ENCODE assay signal across 14 cellular contexts in the genomic region with DNA sequence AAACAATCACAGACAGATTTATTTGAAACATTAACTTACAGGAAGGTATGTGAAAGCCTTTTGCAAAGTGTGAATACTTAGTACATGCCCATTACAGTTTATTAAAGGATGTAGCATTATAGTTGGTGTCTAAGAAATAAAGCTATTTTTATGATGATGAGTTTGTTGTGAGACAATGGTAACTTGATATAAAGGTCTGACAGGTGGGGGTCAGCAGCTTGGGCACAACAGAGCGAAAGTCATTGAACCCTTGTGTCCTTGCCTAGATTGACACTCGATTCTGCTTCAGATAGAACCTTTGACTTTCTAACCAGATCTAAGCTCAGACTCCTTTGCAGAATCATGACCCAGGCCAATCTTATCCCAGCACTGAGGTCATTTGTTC.
"Had no signal": no experiment of that assay in that cellular context is flagged by ENCODE, and none has a peak within 500 bp of the region (broad histone marks: within the 10 kb centered on the region; RNA-seq: fewer than 3 reads in every experiment).

No MANE protein-coding gene starts in this region.

- H3K27ac ChIP-seq: coronary artery, foreskin keratinocyte, testis had no signal

- H3K27me3 Mint-ChIP-seq: naive B cell; stimulated activated memory B cell treated with anti-CD40 and anti-IgM and Interleukin-4, amounts not matched to agents 10 μg/mL and 1 μg/mL and 100 μg/mL, for 72 hours had no signal

- H3K4me1 ChIP-seq: testis had no signal

- H3K9me3 ChIP-seq: testis, tibial nerve had no signal

- H3K27ac Mint-ChIP-seq: endodermal cell; naive B cell; stimulated activated memory B cell treated with anti-CD40 and anti-IgM and Interleukin-4, amounts not matched to agents 10 μg/mL and 1 μg/mL and 100 μg/mL, for 72 hours; stimulated activated naive CD8-positive, alpha-beta T cell treated with anti-CD3 and anti-CD28 coated beads, Interleukin-15, Interleukin-2, amounts not matched to agents 100 ng/mL and 50 ng/mL, for 24 hours had no signal

- H3K4me1 Mint-ChIP-seq: naive B cell; stimulated activated memory B cell treated with anti-CD40 and anti-IgM and Interleukin-4, amounts not matched to agents 10 μg/mL and 1 μg/mL and 100 μg/mL, for 72 hours had no signal

- H3K9me3 Mint-ChIP-seq: endodermal cell, nephron progenitor cell had no signal

- H3K36me3 ChIP-seq: heart right ventricle, tibial nerve had no signal

- DNase-seq: effector CD4-positive, alpha-beta T cell; erythroblast; heart right ventricle; naive B cell; nephron progenitor cell; right cardiac atrium; stimulated activated CD4-positive, alpha-beta T cell treated with anti-CD3 and anti-CD28 coated beads, Interleukin-4, amount 100 ng/mL, for 1 hour; testis had no signal

- H3K27me3 ChIP-seq: foreskin keratinocyte, heart right ventricle, testis, tibial nerve had no signal

- H3K4me3 Mint-ChIP-seq: endodermal cell; naive B cell; nephron progenitor cell; stimulated activated memory B cell treated with anti-CD40 and anti-IgM and Interleukin-4, amounts not matched to agents 10 μg/mL and 1 μg/mL and 100 μg/mL, for 72 hours; stimulated activated naive CD8-positive, alpha-beta T cell treated with anti-CD3 and anti-CD28 coated beads, Interleukin-15, Interleukin-2, amounts not matched to agents 100 ng/mL and 50 ng/mL, for 24 hours had no signal

- ATAC-seq: stimulated activated memory B cell treated with anti-CD40 and anti-IgM and Interleukin-4, amounts not matched to agents 10 μg/mL and 1 μg/mL and 100 μg/mL, for 72 hours had no signal

- H3K4me3 ChIP-seq: coronary artery, heart right ventricle, testis had no signal

- H3K36me3 Mint-ChIP-seq: stimulated activated memory B cell treated with anti-CD40 and anti-IgM and Interleukin-4, amounts not matched to agents 10 μg/mL and 1 μg/mL and 100 μg/mL, for 72 hours had no signal
